In the genomic region with DNA sequence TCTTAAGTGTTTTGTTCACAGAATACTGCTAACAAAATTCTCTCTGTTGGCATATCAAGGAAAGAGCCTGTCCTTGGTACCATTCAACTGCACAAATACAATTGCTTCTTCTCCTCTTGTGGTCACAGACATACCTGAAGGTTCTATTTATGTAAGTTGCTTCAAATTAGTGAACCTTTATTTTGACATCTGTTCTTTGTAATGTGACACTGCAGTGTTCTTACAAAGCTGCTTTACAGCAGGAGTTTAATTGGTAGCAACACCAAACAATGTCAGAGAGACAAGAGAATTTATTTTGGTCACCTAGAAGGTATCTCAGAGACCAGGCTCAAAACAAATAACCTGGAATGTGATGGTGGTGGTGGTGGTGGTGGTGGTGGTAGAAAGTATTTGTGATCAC, we compare ENCODE assay signal across 21 cellular contexts.
DNase-seq lines count a peak whose midpoint lies in the region; ATAC-seq and TF ChIP-seq lines count a peak whose summit lies in the region.
"Had no signal": no experiment of that assay in that cellular context is flagged by ENCODE, and none has a peak within 500 bp of the region (broad histone marks: within the 10 kb centered on the region; RNA-seq: fewer than 3 reads in every experiment).

No MANE protein-coding gene starts in this region.

- POLR2A ChIA-PET in RWPE1 (lab: Yijun Ruan, JAX; ENCODE audit: low non-redundant PET) = no interaction called here

- no peaks in the 10 kb centered on the region for H3K27me3 ChIP-seq in neural progenitor cell
- H3K27me3 ChIP-seq: adrenal gland, hepatocyte, MG63 had no signal

- peak overlapping the region; percentile 49 for H3K4me2 ChIP-seq in neural progenitor cell
- H3K4me2 ChIP-seq: hepatocyte had no signal

- H3K4me1 Mint-ChIP-seq in neural progenitor cell = no peaks in the 10 kb centered on the region

- peaks cover 24% of the 10 kb centered on the region for H3K4me1 ChIP-seq in neural progenitor cell
- H3K4me1 ChIP-seq: adrenal gland had no signal

- H3K9ac ChIP-seq in neural progenitor cell = no peak overlapping the region

- no peaks in the 10 kb centered on the region for H3K79me2 ChIP-seq in neural progenitor cell (ENCODE audit: low read depth)
- H3K79me2 ChIP-seq: hepatocyte had no signal

- no peak for TF ChIP-seq CTCF in neural progenitor cell (IDR thresholded peaks at IDR 0.05)
- no peak for TF ChIP-seq CTCF in RWPE1 (conservative IDR thresholded peaks at IDR 0.05; ENCODE audit: low read depth)

- peaks cover 5% of the 10 kb centered on the region for H3K27me3 Mint-ChIP-seq in neural progenitor cell (ENCODE audit: insufficient read depth, low read depth)

- no peak for ATAC-seq in HG02759 (IDR thresholded peaks at IDR 0.05; ENCODE audit: unreplicated experiment)
- ATAC-seq: WTC11 had no signal

- no peak overlapping the region for H3K27ac Mint-ChIP-seq in neural progenitor cell
- H3K27ac Mint-ChIP-seq: activated CD4-positive, alpha-beta memory T cell treated with anti-CD3 and anti-CD28 coated beads for 36 hours had no signal

- H3K36me3 Mint-ChIP-seq in neural progenitor cell = no peaks in the 10 kb centered on the region
- H3K36me3 Mint-ChIP-seq: activated CD4-positive, alpha-beta memory T cell treated with anti-CD3 and anti-CD28 coated beads for 36 hours had no signal

- H3K4me3 ChIP-seq in neural progenitor cell = no peak overlapping the region
- H3K4me3 ChIP-seq: adrenal gland, hepatocyte, MG63 had no signal

- no peak overlapping the region for H3K4me3 Mint-ChIP-seq in neural progenitor cell
- H3K4me3 Mint-ChIP-seq: activated CD4-positive, alpha-beta memory T cell treated with anti-CD3 and anti-CD28 coated beads for 36 hours; WTC11 had no signal

- CTCF ChIA-PET in RWPE1 (lab: Yijun Ruan, JAX) = no interaction called here

- H2AFZ ChIP-seq in neural progenitor cell (replicated peaks) = no peak overlapping the region
- H2AFZ ChIP-seq: hepatocyte had no signal

- no peaks in the 10 kb centered on the region for H3K9me3 Mint-ChIP-seq in neural progenitor cell

- H3K36me3 ChIP-seq in neural progenitor cell = no peaks in the 10 kb centered on the region
- H3K36me3 ChIP-seq: adrenal gland, MG63 had no signal

- DNase-seq in NCI-H1436 (lab: John Stamatoyannopoulos, UW) = peak; percentile 55
- no peak for DNase-seq in NCI-H1436 treated with DMSO at 0.1 percent for 48 hours (lab: John Stamatoyannopoulos, UW)
- DNase-seq in NCI-H2029 (lab: John Stamatoyannopoulos, UW) = peak; percentile 27
- DNase-seq in NCI-H748 treated with DMSO at 0.1 percent for 48 hours (lab: John Stamatoyannopoulos, UW) = peak; percentile 52
- DNase-seq in neural progenitor cell (ENCODE audit: low spot score) = peak; percentile 12
- no peak for DNase-seq in NCI-H1092 (lab: John Stamatoyannopoulos, UW)
- no peak for DNase-seq in RWPE1 (ENCODE audit: low spot score)
- DNase-seq: 8988T; activated CD4-positive, alpha-beta memory T cell treated with anti-CD3 and anti-CD28 coated beads for 36 hours; activated gamma-delta T cell treated with Interleukin-2 at 50 U/mL for 16 hours; activated T-cell treated with anti-CD3 and anti-CD28 coated beads for 4 hours; adrenal gland; AML-193; MG63; NCI-H2227 treated with DMSO at 0.1 percent for 48 hours; occipital lobe; retina; T-helper 9 cell had no signal

- H3K27ac ChIP-seq in neural progenitor cell (peak overlapping the region; percentile 47), RWPE1 (no peak overlapping the region)
- H3K27ac ChIP-seq: adrenal gland, hepatocyte had no signal

- H3K9me3 ChIP-seq in neural progenitor cell (ENCODE audit: low read depth) = no peaks in the 10 kb centered on the region
- H3K9me3 ChIP-seq: adrenal gland, MG63 had no signal

- H4K20me1 ChIP-seq in neural progenitor cell (ENCODE audit: low read depth) = no peaks in the 10 kb centered on the region

- peaks cover 12% of the 10 kb centered on the region for H3F3A ChIP-seq in neural progenitor cell (ENCODE audit: low read depth)

Comparison
In these comparisons a context has a peak if more than half of its experiments do, and no peak if none do; other contexts are left out.
1. DNase-seq: peak in NCI-H1436 (single experiment), NCI-H2029 (single experiment), NCI-H748 treated with DMSO at 0.1 percent for 48 hours (single experiment) and neural progenitor cell (single experiment); none in NCI-H1436 treated with DMSO at 0.1 percent for 48 hours (single experiment), NCI-H1092 (single experiment) and RWPE1 (single experiment).